ENCODE assay signal across 16 cellular contexts in the genomic region with DNA sequence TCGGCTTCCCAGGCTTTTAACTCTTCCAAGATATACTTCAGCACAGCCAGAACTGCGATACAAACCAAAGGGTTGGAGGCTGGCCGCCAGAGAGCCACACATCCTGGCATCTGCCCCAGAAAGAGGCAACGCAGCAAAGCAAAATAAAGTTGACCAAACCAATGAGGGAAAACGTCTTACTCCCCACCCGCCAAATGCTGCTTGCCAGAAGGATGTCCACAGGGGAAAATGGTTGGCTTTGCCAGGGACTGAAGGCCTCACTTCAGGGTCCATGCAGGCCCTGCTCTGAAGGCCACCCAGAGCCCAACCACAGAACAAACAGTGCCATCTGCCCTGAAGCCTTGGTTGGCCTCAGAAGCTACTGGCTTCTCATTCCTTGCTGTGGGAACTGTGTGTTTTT. TPM values are rescaled to one million over a fixed set of nuclear protein-coding genes. Genes with fewer than 3 reads are reported as not detected.
DNase-seq lines count a peak whose midpoint lies in the region; ATAC-seq and TF ChIP-seq lines count a peak whose summit lies in the region.
"Had no signal": no experiment of that assay in that cellular context is flagged by ENCODE, and none has a peak within 500 bp of the region (broad histone marks: within the 10 kb centered on the region; RNA-seq: fewer than 3 reads in every experiment).

No MANE protein-coding gene starts in this region.

- no peak overlapping the region for H3K4me3 ChIP-seq in DND-41 (ENCODE audit: low read depth in 1 of 2, low read length in 2 of 2)

- H2AFZ ChIP-seq in DND-41 (ENCODE audit: low read depth, low read length), result no peak overlapping the region

- ATAC-seq in DND-41 (ENCODE audit: insufficient read depth, low read depth) (no peak), HG02763 (IDR thresholded peaks at IDR 0.05; ENCODE audit: unreplicated experiment) (no peak), GM18502 (IDR thresholded peaks at IDR 0.05; ENCODE audit: poor library complexity, unreplicated experiment) (no peak)
- ATAC-seq: PC-3 had no signal

- no peaks in the 10 kb centered on the region for H3K79me2 ChIP-seq in DND-41 (ENCODE audit: insufficient read depth, low read length)

- no peak overlapping the region for H3K4me2 ChIP-seq in DND-41 (ENCODE audit: insufficient read depth, low read length)

- no peaks in the 10 kb centered on the region for H4K20me1 ChIP-seq in DND-41 (ENCODE audit: insufficient read depth, low read length)

- no peak overlapping the region for H3K27ac ChIP-seq in DND-41 (ENCODE audit: low read length)

- no peaks in the 10 kb centered on the region for H3K27me3 ChIP-seq in DND-41 (ENCODE audit: insufficient read depth, low read length, poor library complexity)
- H3K27me3 ChIP-seq: BE2C had no signal

- H3K36me3 ChIP-seq in DND-41 (ENCODE audit: insufficient read depth, low read length), result no peaks in the 10 kb centered on the region
- H3K36me3 ChIP-seq: BE2C had no signal

- H3K4me1 ChIP-seq in DND-41 (ENCODE audit: insufficient read depth, low read length), result no peaks in the 10 kb centered on the region
- H3K4me1 ChIP-seq: BE2C had no signal

- H3K9ac ChIP-seq in DND-41 (ENCODE audit: low read depth, low read length), result no peak overlapping the region

- no peaks in the 10 kb centered on the region for H3K9me3 ChIP-seq in DND-41 (ENCODE audit: insufficient read depth, low read length, severe bottlenecking)
- H3K9me3 ChIP-seq: BE2C had no signal

- DNase-seq in Ammon's horn (ENCODE audit: low spot score), result peak; percentile 15
- DNase-seq in DND-41, result peak; percentile 1
- peak; percentile 6 for DNase-seq in cerebellum (ENCODE audit: low spot score)
- DNase-seq in midbrain (lab: John Stamatoyannopoulos, UW), result peak; percentile 35
- no peak for DNase-seq in NCI-H526 treated with DMSO at 0.1 percent for 48 hours (lab: John Stamatoyannopoulos, UW)
- DNase-seq in NCI-H1417 (lab: John Stamatoyannopoulos, UW), result no peak
- DNase-seq: BE2C; CD4-positive, alpha-beta memory T cell; MM.1S; NCI-H1105; NCI-H2029; NCI-H524 treated with DMSO at 0.1 percent for 48 hours; PC-3 had no signal

- no peak for TF ChIP-seq CTCF in DND-41 (IDR thresholded peaks at IDR 0.05; ENCODE audit: borderline replicate concordance, extremely low read depth, low read length, poor library complexity, severe bottlenecking)

RNA-seq across cellular contexts. Expression of a gene that starts 15.0 kb away (rescaled TPM):
- not detected for total RNA-seq in cerebellum
- total RNA-seq: CD4-positive, alpha-beta memory T cell; H1; PC-3 had no signal

Comparison
In these comparisons a context has a peak if more than half of its experiments do, and no peak if none do; other contexts are left out.
1. DNase-seq: peak in Ammon's horn (single experiment), DND-41 (single experiment), cerebellum (single experiment) and midbrain (single experiment); none in NCI-H526 treated with DMSO at 0.1 percent for 48 hours (single experiment) and NCI-H1417 (0 of 3).